8 cellular contexts compared by ENCODE assay signal in the genomic region with DNA sequence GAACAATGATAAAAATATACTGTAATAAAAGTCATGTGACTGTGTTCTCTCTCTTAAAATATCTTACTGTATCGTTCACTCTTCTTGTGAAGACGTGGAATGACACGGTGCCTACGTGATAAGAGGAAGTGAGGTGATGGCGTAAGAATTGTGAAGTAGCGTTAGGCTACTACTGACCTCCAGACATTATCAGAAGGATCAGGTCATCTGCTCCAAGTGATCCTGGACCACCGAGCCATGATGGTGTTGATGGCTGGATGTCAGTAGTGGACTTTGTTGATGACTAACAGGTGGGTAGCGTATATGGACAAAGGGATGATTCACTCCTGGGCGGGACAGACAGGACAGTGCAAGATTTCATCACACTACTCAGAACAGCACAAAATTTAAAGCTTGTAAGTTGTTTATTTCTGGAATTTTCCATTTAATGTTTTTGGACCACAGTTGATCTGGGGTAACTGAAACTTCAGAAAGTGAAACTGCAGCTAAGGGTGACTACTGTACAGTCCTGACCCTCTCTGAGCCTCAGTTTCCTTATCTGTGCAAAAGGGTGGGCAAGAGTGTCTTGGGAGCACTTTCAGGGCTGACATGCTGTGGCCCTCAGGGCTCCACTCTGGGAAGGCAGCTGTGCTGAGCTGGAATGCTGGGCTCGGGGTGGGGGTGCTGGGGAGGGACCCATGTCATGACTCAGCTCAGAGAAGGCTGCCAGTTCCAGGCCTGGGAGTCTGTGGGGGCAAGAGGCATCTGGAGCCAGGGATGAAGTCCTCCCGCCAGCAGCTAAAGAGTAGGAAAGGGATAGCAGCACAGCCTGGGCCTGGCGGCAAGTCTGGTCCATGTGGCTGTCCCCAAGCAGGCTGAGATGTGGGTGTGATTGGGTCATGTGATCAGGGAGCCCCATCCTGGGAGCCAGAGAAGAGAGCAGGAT. TPM values are rescaled to one million over a fixed set of nuclear protein-coding genes. Genes with fewer than 3 reads are reported as not detected.
A peak's percentile ranks its signal among the peaks of the same experiment; 100 is the strongest.
DNase-seq lines count a peak whose midpoint lies in the region; ATAC-seq, FAIRE-seq and TF ChIP-seq lines count a peak whose summit lies in the region.

No MANE protein-coding gene starts in this region.

- H3K36me3 Mint-ChIP-seq in activated CD8-positive, alpha-beta T cell treated with anti-CD3 and anti-CD28 coated beads, Interleukin-2, amount 10 ng/mL, durations not matched to agents 7 days and 5 days (ENCODE audit: low read depth) = peaks cover 16% of the 10 kb centered on the region
- H3K36me3 Mint-ChIP-seq in activated CD8-positive, alpha-beta T cell treated with anti-CD3 and anti-CD28 coated beads for 36 hours (ENCODE audit: low read depth) = no peaks in the 10 kb centered on the region

- H3K9me3 ChIP-seq in uterus = no peaks in the 10 kb centered on the region

- H3K9me3 Mint-ChIP-seq in activated CD8-positive, alpha-beta T cell treated with anti-CD3 and anti-CD28 coated beads, Interleukin-2, amount 10 ng/mL, durations not matched to agents 7 days and 5 days (ENCODE audit: insufficient read depth) = no peaks in the 10 kb centered on the region
- H3K9me3 Mint-ChIP-seq in activated CD8-positive, alpha-beta T cell treated with anti-CD3 and anti-CD28 coated beads for 36 hours = no peaks in the 10 kb centered on the region

- H3K4me3 Mint-ChIP-seq in activated CD8-positive, alpha-beta T cell treated with anti-CD3 and anti-CD28 coated beads, Interleukin-2, amount 10 ng/mL, durations not matched to agents 7 days and 5 days = no peak overlapping the region
- H3K4me3 Mint-ChIP-seq in activated CD8-positive, alpha-beta T cell treated with anti-CD3 and anti-CD28 coated beads for 36 hours = no peak overlapping the region

- no peaks in the 10 kb centered on the region for H3K27me3 ChIP-seq in uterus

- CTCF ChIA-PET in activated CD8-positive, alpha-beta T cell treated with anti-CD3 and anti-CD28 coated beads, Interleukin-2, amount 10 ng/mL, durations not matched to agents 7 days and 5 days (lab: Charles Lee) = no interaction called here
- CTCF ChIA-PET in activated CD8-positive, alpha-beta T cell treated with anti-CD3 and anti-CD28 coated beads for 36 hours (lab: Charles Lee) = no interaction called here

- no peaks in the 10 kb centered on the region for H3K27me3 Mint-ChIP-seq in activated CD8-positive, alpha-beta T cell treated with anti-CD3 and anti-CD28 coated beads, Interleukin-2, amount 10 ng/mL, durations not matched to agents 7 days and 5 days (ENCODE audit: low read depth)
- H3K27me3 Mint-ChIP-seq in activated CD8-positive, alpha-beta T cell treated with anti-CD3 and anti-CD28 coated beads for 36 hours = no peaks in the 10 kb centered on the region

- POLR2A ChIA-PET in activated CD8-positive, alpha-beta T cell treated with anti-CD3 and anti-CD28 coated beads, Interleukin-2, amount 10 ng/mL, durations not matched to agents 7 days and 5 days (lab: Charles Lee) = no interaction called here
- POLR2A ChIA-PET in activated CD8-positive, alpha-beta T cell treated with anti-CD3 and anti-CD28 coated beads for 36 hours (lab: Charles Lee) = no interaction called here

- no peak for TF ChIP-seq CTCF in activated CD8-positive, alpha-beta T cell treated with anti-CD3 and anti-CD28 coated beads for 36 hours (IDR thresholded peaks at IDR 0.05)
- TF ChIP-seq CTCF in cardiac fibroblast (IDR thresholded peaks at IDR 0.05; ENCODE audit: low read depth, low read length) (no peak), uterus (IDR thresholded peaks at IDR 0.05) (peak in 1 of 4 experiments; percentile 0), D721Med (IDR thresholded peaks at IDR 0.05; ENCODE audit: insufficient read depth, missing control alignments) (no peak)

- ATAC-seq in activated CD8-positive, alpha-beta T cell treated with anti-CD3 and anti-CD28 coated beads, Interleukin-2, amount 10 ng/mL, durations not matched to agents 7 days and 5 days = no peak
- ATAC-seq in activated CD8-positive, alpha-beta T cell treated with anti-CD3 and anti-CD28 coated beads for 36 hours = no peak

- peak overlapping the region; percentile 37 for H3K27ac Mint-ChIP-seq in activated CD8-positive, alpha-beta T cell treated with anti-CD3 and anti-CD28 coated beads, Interleukin-2, amount 10 ng/mL, durations not matched to agents 7 days and 5 days
- no peak overlapping the region for H3K27ac Mint-ChIP-seq in activated CD8-positive, alpha-beta T cell treated with anti-CD3 and anti-CD28 coated beads for 36 hours

- in situ Hi-C loops in G401 (cut with HindIII; ENCODE audit: low sequenced_read_pairs) = no loop called here

- H3K4me3 ChIP-seq in cardiac fibroblast (replicated peaks in 1 of 2; ENCODE audit: low read depth in 2 of 2, low read length in 2 of 2) (peak overlapping the region; percentile 3 to 32), uterus (peak overlapping the region in 1 of 2 donors; percentile 24)

- no peaks in the 10 kb centered on the region for H3K36me3 ChIP-seq in uterus

- FAIRE-seq in D721Med (lab: Jason Lieb, UNC) = no peak

- peak in 1 of 2 donors; percentile 0 for TF ChIP-seq POLR2A in uterus (IDR thresholded peaks at IDR 0.05)

- no peak for DNase-seq in activated CD8-positive, alpha-beta T cell treated with anti-CD3 and anti-CD28 coated beads, Interleukin-2, amount 10 ng/mL, durations not matched to agents 7 days and 5 days
- DNase-seq in activated CD8-positive, alpha-beta T cell treated with anti-CD3 and anti-CD28 coated beads for 36 hours = no peak
- peak; percentile 94 to 97 for DNase-seq in cardiac fibroblast (ENCODE audit: low read depth in 2 of 2)
- DNase-seq in medulla oblongata (ENCODE audit: extremely low spot score) = peak; percentile 29
- peak; percentile 94 to 96 for DNase-seq in uterus
- no peak for DNase-seq in G401 (ENCODE audit: low spot score)
- no peak for DNase-seq in DMS79 (lab: John Stamatoyannopoulos, UW)
- DNase-seq in D721Med (ENCODE audit: insufficient read length, low spot score) = no peak

- peaks cover 51 to 54% of the 10 kb centered on the region in 2 donors for H3K4me1 ChIP-seq in uterus

- intact Hi-C loops in activated CD8-positive, alpha-beta T cell treated with anti-CD3 and anti-CD28 coated beads for 36 hours (cut with micrococcal nuclease) = no loop called here
- intact Hi-C loops in uterus (cut with DNase I; ENCODE audit: low total_unique reads) = no loop called here

- peaks cover 40% of the 10 kb centered on the region for H3K4me1 Mint-ChIP-seq in activated CD8-positive, alpha-beta T cell treated with anti-CD3 and anti-CD28 coated beads, Interleukin-2, amount 10 ng/mL, durations not matched to agents 7 days and 5 days (ENCODE audit: low read depth)
- no peaks in the 10 kb centered on the region for H3K4me1 Mint-ChIP-seq in activated CD8-positive, alpha-beta T cell treated with anti-CD3 and anti-CD28 coated beads for 36 hours (ENCODE audit: low read depth)

- H3K27ac ChIP-seq in uterus = peak overlapping the region; percentile 97 to 99

RNA-seq across cellular contexts. Expression of a gene that starts 12.6 kb away (rescaled TPM):
- 10 to 100 TPM; 47.0 to 49.0 TPM for total RNA-seq in activated CD8-positive, alpha-beta T cell treated with anti-CD3 and anti-CD28 coated beads, Interleukin-2, amount 10 ng/mL, durations not matched to agents 7 days and 5 days
- under 1 TPM; 0.58 to 0.74 TPM for total RNA-seq in activated CD8-positive, alpha-beta T cell treated with anti-CD3 and anti-CD28 coated beads for 36 hours
- 100 to 1,000 TPM in 3 of 4 donors, 10 to 100 TPM in 1; 60.2 to 378 (median 235) TPM for total RNA-seq in uterus
- 21.0 and 31.1 TPM in 2 replicates for total RNA-seq in G401 (2014; rRNA removed; shearing (Covaris generic))

RNA-seq across cellular contexts. Expression of a gene that starts 23.5 kb away (rescaled TPM):
- not detected for total RNA-seq in activated CD8-positive, alpha-beta T cell treated with anti-CD3 and anti-CD28 coated beads, Interleukin-2, amount 10 ng/mL, durations not matched to agents 7 days and 5 days
- not detected for total RNA-seq in activated CD8-positive, alpha-beta T cell treated with anti-CD3 and anti-CD28 coated beads for 36 hours
- under 1 TPM; 0.29 to 0.77 (median 0.38) TPM for total RNA-seq in uterus
- total RNA-seq in G401 (2014; rRNA removed; shearing (Covaris generic)) = not detected in 2 replicates

RNA-seq across cellular contexts. Expression of a gene that starts 46.8 kb away (rescaled TPM):
- total RNA-seq in activated CD8-positive, alpha-beta T cell treated with anti-CD3 and anti-CD28 coated beads, Interleukin-2, amount 10 ng/mL, durations not matched to agents 7 days and 5 days = not detected
- total RNA-seq in activated CD8-positive, alpha-beta T cell treated with anti-CD3 and anti-CD28 coated beads for 36 hours = not detected
- not detected for total RNA-seq in uterus
- total RNA-seq in G401 (2014; rRNA removed; shearing (Covaris generic)) = not detected in 2 replicates

RNA-seq across cellular contexts. Expression of a gene that starts 56.7 kb away (rescaled TPM):
- total RNA-seq in activated CD8-positive, alpha-beta T cell treated with anti-CD3 and anti-CD28 coated beads, Interleukin-2, amount 10 ng/mL, durations not matched to agents 7 days and 5 days = not detected
- not detected for total RNA-seq in activated CD8-positive, alpha-beta T cell treated with anti-CD3 and anti-CD28 coated beads for 36 hours
- total RNA-seq in uterus = 10 to 100 TPM in 3 of 4 donors, 1 to 10 TPM in 1; 1.0 to 42.9 (median 22.8) TPM
- total RNA-seq in G401 (2014; rRNA removed; shearing (Covaris generic)) = 0.43 and 1.1 TPM in 2 replicates

Comparison
In these comparisons a context has a peak if more than half of its experiments do, and no peak if none do; other contexts are left out.
1. RNA of a gene that starts 12.6 kb away (total RNA-seq): 60.2 to 378 TPM in uterus, 47.0 to 49.0 TPM in activated CD8-positive, alpha-beta T cell treated with anti-CD3 and anti-CD28 coated beads, Interleukin-2, amount 10 ng/mL, durations not matched to agents 7 days and 5 days and 21.0 to 31.1 TPM in G401; 0.58 to 0.74 TPM in activated CD8-positive, alpha-beta T cell treated with anti-CD3 and anti-CD28 coated beads for 36 hours; every median in the first group is over 10 times any median in the second.
2. DNase-seq: peak in cardiac fibroblast (2 of 2), medulla oblongata (single experiment) and uterus (2 of 2); none in activated CD8-positive, alpha-beta T cell treated with anti-CD3 and anti-CD28 coated beads, Interleukin-2, amount 10 ng/mL, durations not matched to agents 7 days and 5 days (single experiment), activated CD8-positive, alpha-beta T cell treated with anti-CD3 and anti-CD28 coated beads for 36 hours (single experiment), G401 (single experiment), DMS79 (single experiment) and D721Med (single experiment).